20 cellular contexts compared by ENCODE assay signal in the genomic region with DNA sequence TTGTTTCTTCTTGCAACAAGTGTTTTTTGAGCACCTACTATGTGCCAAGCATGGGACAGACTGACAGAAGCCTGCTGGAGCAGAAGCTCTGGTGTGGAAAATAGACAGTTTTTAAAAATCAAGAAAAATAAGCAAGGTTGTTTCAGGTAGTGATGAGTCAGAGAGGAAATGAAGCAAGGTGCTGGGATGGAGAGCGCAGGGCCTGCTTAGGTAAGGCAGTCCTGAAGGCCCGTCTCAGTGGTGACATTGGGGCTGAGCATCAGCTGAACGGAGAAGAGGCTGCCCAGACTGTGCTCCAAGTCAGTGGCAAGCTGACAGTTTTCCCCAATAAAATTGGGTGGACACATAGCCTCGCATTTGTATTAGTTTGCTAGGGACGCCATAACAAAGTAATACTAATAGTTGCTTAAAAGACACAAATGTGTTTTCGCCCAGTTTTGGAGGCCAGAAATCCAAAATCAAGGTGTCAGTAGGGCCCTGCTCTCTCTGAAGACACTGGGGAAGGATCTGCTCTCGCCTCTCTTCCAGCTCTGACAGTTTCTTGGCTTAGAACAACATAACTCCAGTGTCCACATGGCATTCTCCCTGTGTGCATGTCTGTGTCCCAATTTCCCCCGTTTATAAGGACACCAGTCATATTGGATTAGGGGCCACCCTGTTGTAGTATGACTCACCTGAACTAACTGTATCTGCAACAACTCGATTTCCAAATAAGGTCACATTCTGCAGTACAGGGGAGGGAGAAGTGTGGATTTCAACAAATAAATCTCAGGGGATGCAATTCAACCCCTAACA.
DNase-seq lines count a peak whose midpoint lies in the region; ATAC-seq, FAIRE-seq and TF ChIP-seq lines count a peak whose summit lies in the region.
"Had no signal": no experiment of that assay in that cellular context is flagged by ENCODE, and none has a peak within 500 bp of the region (broad histone marks: within the 10 kb centered on the region; RNA-seq: fewer than 3 reads in every experiment).

No MANE protein-coding gene starts in this region.

- H3K27me3 Mint-ChIP-seq in GM23338 (ENCODE audit: insufficient read depth, low read depth, poor library complexity) (peaks cover 2% of the 10 kb centered on the region), neural progenitor cell (ENCODE audit: insufficient read depth, low read depth) (peaks cover 7% of the 10 kb centered on the region)
- no peaks in the 10 kb centered on the region for H3K27me3 Mint-ChIP-seq in activated T-helper 2 cell treated with anti-CD3 and anti-CD28 coated beads, Interferon-gamma antibody, Interleukin-2, Interleukin-4, amounts not matched to agents 10 μg/mL and 5 μg/mL and 100 μg/mL, durations not matched to agents 14 hours and 24 hours and 36 hours (ENCODE audit: low read depth)

- H3K9me3 Mint-ChIP-seq in GM23338 (no peaks in the 10 kb centered on the region), neural progenitor cell (no peaks in the 10 kb centered on the region)
- H3K9me3 Mint-ChIP-seq in activated T-helper 2 cell treated with anti-CD3 and anti-CD28 coated beads, Interferon-gamma antibody, Interleukin-2, Interleukin-4, amounts not matched to agents 10 μg/mL and 5 μg/mL and 100 μg/mL, durations not matched to agents 14 hours and 24 hours and 36 hours = no peaks in the 10 kb centered on the region

- H2BK120ac ChIP-seq in H1 (replicated peaks; ENCODE audit: low read depth, low read length) = no peak overlapping the region

- DNase-seq in GM23338 (ENCODE audit: low spot score) (no peak), NCI-H82 (lab: John Stamatoyannopoulos, UW) (peak; percentile 37), H1 (ENCODE audit: low read depth in 1 of 2, low spot score in 2 of 2) (no peak), neural progenitor cell (ENCODE audit: low spot score) (no peak), RPMI8226 (no peak)
- no peak for DNase-seq in activated T-helper 2 cell treated with anti-CD3 and anti-CD28 coated beads, Interferon-gamma antibody, Interleukin-2, Interleukin-4, amounts not matched to agents 10 μg/mL and 5 μg/mL and 100 μg/mL, durations not matched to agents 14 hours and 24 hours and 36 hours (ENCODE audit: low spot score)
- DNase-seq: activated effector memory CD4-positive, alpha-beta T cell treated with anti-CD3 and anti-CD28 coated beads, Interleukin-2, amount 50 U/mL, for 16 hours; amygdala; cerebellar nuclear complex; effector memory CD4-positive, alpha-beta T cell; H7; Kasumi-1; mucosa of descending colon; NCI-H1436; NCI-H2227 treated with DMSO at 0.1 percent for 48 hours; SIG-M5; T1000 had no signal

- no peak for TF ChIP-seq EP300 in H1 (IDR thresholded peaks at IDR 0.05; ENCODE audit: borderline replicate concordance in 1 of 2, low read depth in 2 of 2, low read length in 2 of 2)

- H3K4me3 ChIP-seq in GM23338 (no peak overlapping the region), H1 (ENCODE audit: extremely low read depth in 1 of 4, insufficient read depth in 2 of 4, low read depth in 3 of 4, low read length in 4 of 4) (no peak overlapping the region), neural progenitor cell (no peak overlapping the region)
- H3K4me3 ChIP-seq: mucosa of descending colon, testis had no signal

- no peak overlapping the region for H2BK20ac ChIP-seq in H1 (ENCODE audit: low read length)

- no peak overlapping the region for H2AK5ac ChIP-seq in H1 (ENCODE audit: low read depth, low read length)

- H4K8ac ChIP-seq in H1 (ENCODE audit: extremely low read depth, insufficient read depth, low read length) = no peak overlapping the region

- TF ChIP-seq CTCF in GM23338 (conservative IDR thresholded peaks at IDR 0.05; ENCODE audit: low read depth in 2 of 2) (no peak), H1 (IDR thresholded peaks at IDR 0.05; ENCODE audit: control extremely low read depth in 1 of 3, insufficient read depth in 1 of 3, low read depth in 1 of 3, low read length in 3 of 3) (no peak), neural progenitor cell (IDR thresholded peaks at IDR 0.05) (no peak)

- H3K27me3 ChIP-seq in GM23338 (ENCODE audit: insufficient read depth) (no peaks in the 10 kb centered on the region), H1 (replicated peaks in 1 of 4; ENCODE audit: control insufficient read depth in 3 of 4, extremely low read depth in 1 of 4, insufficient read depth in 3 of 4, low read length in 3 of 4) (no peaks in the 10 kb centered on the region), neural progenitor cell (no peaks in the 10 kb centered on the region)
- H3K27me3 ChIP-seq: testis had no signal

- intact Hi-C loops in activated T-helper 2 cell treated with anti-CD3 and anti-CD28 coated beads, Interferon-gamma antibody, Interleukin-2, Interleukin-4, amounts not matched to agents 10 μg/mL and 5 μg/mL and 100 μg/mL, durations not matched to agents 14 hours and 24 hours and 36 hours (cut with micrococcal nuclease) = no loop called here

- H3K36me3 ChIP-seq in GM23338 (ENCODE audit: insufficient read depth) (no peaks in the 10 kb centered on the region), H1 (ENCODE audit: control insufficient read depth in 2 of 4, insufficient read depth in 4 of 4, low read length in 3 of 4) (no peaks in the 10 kb centered on the region), neural progenitor cell (no peaks in the 10 kb centered on the region)

- FAIRE-seq in H1 (lab: Jason Lieb, UNC) = no peak

- H2AFZ ChIP-seq in GM23338 (peak overlapping the region; percentile 90; the same call in 1 of the 2 replicates), H1 (ENCODE audit: low read length) (no peak overlapping the region), neural progenitor cell (replicated peaks) (no peak overlapping the region)

- TF ChIP-seq POLR2A in H1 (IDR thresholded peaks at IDR 0.05; ENCODE audit: control extremely low read depth in 1 of 2, low read depth in 2 of 2, low read length in 2 of 2) = no peak

- no peaks in the 10 kb centered on the region for H4K20me1 ChIP-seq in GM23338 (replicated peaks; ENCODE audit: insufficient read depth)
- no peaks in the 10 kb centered on the region for H4K20me1 ChIP-seq in H1 (replicated peaks in 1 of 2; ENCODE audit: control insufficient read depth in 1 of 2, insufficient read depth in 2 of 2, low read length in 2 of 2)
- H4K20me1 ChIP-seq in neural progenitor cell (ENCODE audit: low read depth) = no peaks in the 10 kb centered on the region

- H3K4me1 ChIP-seq in GM23338 (ENCODE audit: insufficient read depth) (no peaks in the 10 kb centered on the region; the same call in 1 of the 2 replicates), H1 (replicated peaks in 1 of 4; ENCODE audit: control insufficient read depth in 3 of 4, insufficient read depth in 4 of 4, low read length in 3 of 4) (peaks cover 0 to 3% (median 0%) of the 10 kb centered on the region in 4 experiments; a peak in 1 of 7 replicates), neural progenitor cell (peaks cover 32% of the 10 kb centered on the region)
- H3K4me1 ChIP-seq: parathyroid adenoma, testis had no signal

- WGBS in H1 (ENCODE audit: extremely low coverage in 1 of 2, insufficient coverage in 1 of 2, insufficient read length in 1 of 2, insufficient replicate concordance in 2 of 2, low coverage in 1 of 2, low lambda C conversion rate in 2 of 2, missing lambda C conversion rate in 1 of 2), 2 experiments = 89% methylated on average over 8 of the region's 9 CpGs; no CpG with 5 or more reads in 1 of the 2 experiments

- TF ChIP-seq RAD21 in H1 (IDR thresholded peaks at IDR 0.05 in 1 of 2, conservative IDR thresholded peaks at IDR 0.05 in 1 of 2; ENCODE audit: low read depth in 2 of 2, low read length in 2 of 2) = no peak

- ATAC-seq in GM23338 (no peak), HG03442 (IDR thresholded peaks at IDR 0.05; ENCODE audit: unreplicated experiment) (no peak)
- ATAC-seq: mucosa of descending colon had no signal

- no peaks in the 10 kb centered on the region; the same call in 2 of the 3 replicates for H3K4me1 Mint-ChIP-seq in GM23338
- H3K4me1 Mint-ChIP-seq in neural progenitor cell = peaks cover 73% of the 10 kb centered on the region
- H3K4me1 Mint-ChIP-seq in activated T-helper 2 cell treated with anti-CD3 and anti-CD28 coated beads, Interferon-gamma antibody, Interleukin-2, Interleukin-4, amounts not matched to agents 10 μg/mL and 5 μg/mL and 100 μg/mL, durations not matched to agents 14 hours and 24 hours and 36 hours (ENCODE audit: low read depth) = no peaks in the 10 kb centered on the region

- POLR2A ChIA-PET in H1 (lab: Charles Lee; ENCODE audit: partially characterized antibody) = no interaction called here

- no peak overlapping the region for H3K18ac ChIP-seq in H1 (ENCODE audit: extremely low read depth, low read length)

- H3K9ac ChIP-seq in H1 (replicated peaks in 1 of 4; ENCODE audit: extremely low read depth in 1 of 4, low read depth in 3 of 4, low read length in 3 of 4) (no peak overlapping the region), neural progenitor cell (no peak overlapping the region)
- H3K9ac ChIP-seq: parathyroid adenoma had no signal

- H2BK12ac ChIP-seq in H1 (ENCODE audit: low read depth, low read length) = no peak overlapping the region

- H3K9me3 ChIP-seq in H1 (ENCODE audit: insufficient read depth in 2 of 2, low read depth in 1 of 2, low read length in 1 of 2) (no peaks in the 10 kb centered on the region), neural progenitor cell (ENCODE audit: low read depth) (no peaks in the 10 kb centered on the region)
- H3K9me3 ChIP-seq: mucosa of descending colon, testis had no signal

- H3K23ac ChIP-seq in H1 (ENCODE audit: insufficient read length) = no peak overlapping the region

- H3K56ac ChIP-seq in H1 (replicated peaks; ENCODE audit: insufficient read length, low read depth, low read length) = no peak overlapping the region

- no peaks in the 10 kb centered on the region for H3K36me3 Mint-ChIP-seq in GM23338 (ENCODE audit: low read depth)
- H3K36me3 Mint-ChIP-seq in neural progenitor cell = peaks cover 2% of the 10 kb centered on the region
- H3K36me3 Mint-ChIP-seq in activated T-helper 2 cell treated with anti-CD3 and anti-CD28 coated beads, Interferon-gamma antibody, Interleukin-2, Interleukin-4, amounts not matched to agents 10 μg/mL and 5 μg/mL and 100 μg/mL, durations not matched to agents 14 hours and 24 hours and 36 hours (ENCODE audit: low read depth) = no peaks in the 10 kb centered on the region

- no peak overlapping the region for H3K4me3 Mint-ChIP-seq in GM23338
- peak overlapping the region; percentile 57 for H3K4me3 Mint-ChIP-seq in neural progenitor cell
- H3K4me3 Mint-ChIP-seq in activated T-helper 2 cell treated with anti-CD3 and anti-CD28 coated beads, Interferon-gamma antibody, Interleukin-2, Interleukin-4, amounts not matched to agents 10 μg/mL and 5 μg/mL and 100 μg/mL, durations not matched to agents 14 hours and 24 hours and 36 hours (ENCODE audit: low read depth) = no peak overlapping the region

- H3F3A ChIP-seq in GM23338 (replicated peaks; ENCODE audit: low read depth) (no peaks in the 10 kb centered on the region), neural progenitor cell (ENCODE audit: low read depth) (peaks cover 20% of the 10 kb centered on the region)

- H3K23me2 ChIP-seq in H1 (ENCODE audit: low read depth, low read length) = no peaks in the 10 kb centered on the region

- H3K79me1 ChIP-seq in H1 (ENCODE audit: low read depth, low read length) = no peaks in the 10 kb centered on the region

- H3K27ac ChIP-seq in GM23338 (ENCODE audit: low read depth) (no peak overlapping the region), H1 (ENCODE audit: low read depth, low read length) (no peak overlapping the region), neural progenitor cell (no peak overlapping the region)
- H3K27ac ChIP-seq: parathyroid adenoma, testis had no signal

- no peak overlapping the region for H4K5ac ChIP-seq in H1 (ENCODE audit: insufficient read length, low read depth, low read length)

- H3K79me2 ChIP-seq in GM23338 (replicated peaks; ENCODE audit: insufficient read depth) (no peaks in the 10 kb centered on the region), H1 (ENCODE audit: control insufficient read depth in 1 of 2, insufficient read depth in 2 of 2, low read length in 2 of 2) (no peaks in the 10 kb centered on the region), neural progenitor cell (ENCODE audit: low read depth) (no peaks in the 10 kb centered on the region)
- H3K79me2 ChIP-seq: parathyroid adenoma had no signal

- no peak overlapping the region for H4K91ac ChIP-seq in H1 (replicated peaks; ENCODE audit: insufficient read length, low read length)

- no peak overlapping the region for H3K14ac ChIP-seq in H1 (ENCODE audit: insufficient read length)

- H3K4me2 ChIP-seq in GM23338 = no peak overlapping the region
- H3K4me2 ChIP-seq in H1 (ENCODE audit: insufficient read depth in 1 of 2, low read depth in 2 of 2, low read length in 2 of 2) = no peak overlapping the region
- H3K4me2 ChIP-seq in neural progenitor cell = no peak overlapping the region

- no peak overlapping the region for H3K4ac ChIP-seq in H1 (replicated peaks; ENCODE audit: insufficient read length, low read depth, low read length)

- H3K9me2 ChIP-seq in GM23338 (ENCODE audit: insufficient read depth) = no peaks in the 10 kb centered on the region

- H2BK15ac ChIP-seq in H1 (ENCODE audit: low read length) = no peak overlapping the region

- H2BK5ac ChIP-seq in H1 (ENCODE audit: low read depth, low read length) = no peak overlapping the region

- CTCF ChIA-PET in H1 (lab: Charles Lee; ENCODE audit: partially characterized antibody) = interaction anchor here (0.6 to 1.2 kb wide), 4 partner anchors 31 to 154 kb away, joined by 3 to 5 read pairs (median 4); no protein-coding TSS in a partner anchor

- no peak overlapping the region for H3K27ac Mint-ChIP-seq in GM23338
- peak overlapping the region; percentile 86 for H3K27ac Mint-ChIP-seq in neural progenitor cell
- H3K27ac Mint-ChIP-seq in activated T-helper 2 cell treated with anti-CD3 and anti-CD28 coated beads, Interferon-gamma antibody, Interleukin-2, Interleukin-4, amounts not matched to agents 10 μg/mL and 5 μg/mL and 100 μg/mL, durations not matched to agents 14 hours and 24 hours and 36 hours = no peak overlapping the region
